Comparison of ENCODE assay signal across 1 cellular context in the genomic region with DNA sequence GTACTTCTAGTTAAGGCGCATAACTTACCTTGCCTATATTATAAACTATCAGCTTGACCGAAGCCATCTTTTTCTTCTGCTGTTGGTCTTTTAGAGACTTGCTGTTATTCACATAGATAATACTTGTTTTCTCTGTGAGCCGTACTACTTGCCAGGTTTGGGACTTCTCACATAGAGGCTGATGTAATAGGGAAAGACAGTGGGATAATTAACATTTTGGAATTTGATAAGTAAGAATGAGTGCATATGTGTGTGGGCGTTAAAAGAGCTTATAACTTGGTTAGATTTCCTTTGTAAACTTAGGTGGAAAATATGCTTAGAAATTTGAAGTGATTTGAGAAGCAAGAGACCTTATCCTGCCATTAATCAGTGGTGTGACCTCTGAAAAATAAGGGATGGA.
TF ChIP-seq lines count a peak whose summit lies in the region.

No MANE protein-coding gene starts in this region.

TF ChIP-seq in WTC11, 78 proteins besides CTCF, POLR2A, EP300 and RAD21 (continued from another document):
- TF ChIP-seq, protein P1, sequence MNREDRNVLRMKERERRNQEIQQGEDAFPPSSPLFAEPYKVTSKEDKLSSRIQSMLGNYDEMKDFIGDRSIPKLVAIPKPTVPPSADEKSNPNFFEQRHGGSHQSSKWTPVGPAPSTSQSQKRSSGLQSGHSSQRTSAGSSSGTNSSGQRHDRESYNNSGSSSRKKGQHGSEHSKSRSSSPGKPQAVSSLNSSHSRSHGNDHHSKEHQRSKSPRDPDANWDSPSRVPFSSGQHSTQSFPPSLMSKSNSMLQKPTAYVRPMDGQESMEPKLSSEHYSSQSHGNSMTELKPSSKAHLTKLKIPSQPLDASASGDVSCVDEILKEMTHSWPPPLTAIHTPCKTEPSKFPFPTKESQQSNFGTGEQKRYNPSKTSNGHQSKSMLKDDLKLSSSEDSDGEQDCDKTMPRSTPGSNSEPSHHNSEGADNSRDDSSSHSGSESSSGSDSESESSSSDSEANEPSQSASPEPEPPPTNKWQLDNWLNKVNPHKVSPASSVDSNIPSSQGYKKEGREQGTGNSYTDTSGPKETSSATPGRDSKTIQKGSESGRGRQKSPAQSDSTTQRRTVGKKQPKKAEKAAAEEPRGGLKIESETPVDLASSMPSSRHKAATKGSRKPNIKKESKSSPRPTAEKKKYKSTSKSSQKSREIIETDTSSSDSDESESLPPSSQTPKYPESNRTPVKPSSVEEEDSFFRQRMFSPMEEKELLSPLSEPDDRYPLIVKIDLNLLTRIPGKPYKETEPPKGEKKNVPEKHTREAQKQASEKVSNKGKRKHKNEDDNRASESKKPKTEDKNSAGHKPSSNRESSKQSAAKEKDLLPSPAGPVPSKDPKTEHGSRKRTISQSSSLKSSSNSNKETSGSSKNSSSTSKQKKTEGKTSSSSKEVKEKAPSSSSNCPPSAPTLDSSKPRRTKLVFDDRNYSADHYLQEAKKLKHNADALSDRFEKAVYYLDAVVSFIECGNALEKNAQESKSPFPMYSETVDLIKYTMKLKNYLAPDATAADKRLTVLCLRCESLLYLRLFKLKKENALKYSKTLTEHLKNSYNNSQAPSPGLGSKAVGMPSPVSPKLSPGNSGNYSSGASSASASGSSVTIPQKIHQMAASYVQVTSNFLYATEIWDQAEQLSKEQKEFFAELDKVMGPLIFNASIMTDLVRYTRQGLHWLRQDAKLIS (CRISPR knock-in tag; IDR thresholded peaks at IDR 0.05; ENCODE audit: borderline replicate concordance), result no peak
- TF ChIP-seq FOXP4 (CRISPR knock-in tag; IDR thresholded peaks at IDR 0.05) (no peak), ZNF671 (CRISPR knock-in tag; IDR thresholded peaks at IDR 0.05) (no peak), ZNF416 (CRISPR knock-in tag; IDR thresholded peaks at IDR 0.05) (no peak), ZNF423 (CRISPR knock-in tag; IDR thresholded peaks at IDR 0.05) (no peak), SOX15 (CRISPR knock-in tag; IDR thresholded peaks at IDR 0.05) (no peak), ZBTB21 (CRISPR knock-in tag; IDR thresholded peaks at IDR 0.05; ENCODE audit: borderline replicate concordance) (no peak), OVOL2 (CRISPR knock-in tag; IDR thresholded peaks at IDR 0.05; ENCODE audit: borderline replicate concordance) (no peak)
- TF ChIP-seq, protein P2, sequence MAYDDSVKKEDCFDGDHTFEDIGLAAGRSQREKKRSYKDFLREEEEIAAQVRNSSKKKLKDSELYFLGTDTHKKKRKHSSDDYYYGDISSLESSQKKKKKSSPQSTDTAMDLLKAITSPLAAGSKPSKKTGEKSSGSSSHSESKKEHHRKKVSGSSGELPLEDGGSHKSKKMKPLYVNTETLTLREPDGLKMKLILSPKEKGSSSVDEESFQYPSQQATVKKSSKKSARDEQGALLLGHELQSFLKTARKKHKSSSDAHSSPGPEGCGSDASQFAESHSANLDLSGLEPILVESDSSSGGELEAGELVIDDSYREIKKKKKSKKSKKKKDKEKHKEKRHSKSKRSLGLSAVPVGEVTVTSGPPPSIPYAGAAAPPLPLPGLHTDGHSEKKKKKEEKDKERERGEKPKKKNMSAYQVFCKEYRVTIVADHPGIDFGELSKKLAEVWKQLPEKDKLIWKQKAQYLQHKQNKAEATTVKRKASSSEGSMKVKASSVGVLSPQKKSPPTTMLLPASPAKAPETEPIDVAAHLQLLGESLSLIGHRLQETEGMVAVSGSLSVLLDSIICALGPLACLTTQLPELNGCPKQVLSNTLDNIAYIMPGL (CRISPR knock-in tag; IDR thresholded peaks at IDR 0.05), result no peak
- TF ChIP-seq, protein P3, sequence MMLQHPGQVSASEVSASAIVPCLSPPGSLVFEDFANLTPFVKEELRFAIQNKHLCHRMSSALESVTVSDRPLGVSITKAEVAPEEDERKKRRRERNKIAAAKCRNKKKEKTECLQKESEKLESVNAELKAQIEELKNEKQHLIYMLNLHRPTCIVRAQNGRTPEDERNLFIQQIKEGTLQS (CRISPR knock-in tag; conservative IDR thresholded peaks at IDR 0.05), result no peak
- TF ChIP-seq, protein P4, sequence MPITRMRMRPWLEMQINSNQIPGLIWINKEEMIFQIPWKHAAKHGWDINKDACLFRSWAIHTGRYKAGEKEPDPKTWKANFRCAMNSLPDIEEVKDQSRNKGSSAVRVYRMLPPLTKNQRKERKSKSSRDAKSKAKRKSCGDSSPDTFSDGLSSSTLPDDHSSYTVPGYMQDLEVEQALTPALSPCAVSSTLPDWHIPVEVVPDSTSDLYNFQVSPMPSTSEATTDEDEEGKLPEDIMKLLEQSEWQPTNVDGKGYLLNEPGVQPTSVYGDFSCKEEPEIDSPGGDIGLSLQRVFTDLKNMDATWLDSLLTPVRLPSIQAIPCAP (CRISPR knock-in tag; IDR thresholded peaks at IDR 0.05), result no peak
- TF ChIP-seq, protein P5, sequence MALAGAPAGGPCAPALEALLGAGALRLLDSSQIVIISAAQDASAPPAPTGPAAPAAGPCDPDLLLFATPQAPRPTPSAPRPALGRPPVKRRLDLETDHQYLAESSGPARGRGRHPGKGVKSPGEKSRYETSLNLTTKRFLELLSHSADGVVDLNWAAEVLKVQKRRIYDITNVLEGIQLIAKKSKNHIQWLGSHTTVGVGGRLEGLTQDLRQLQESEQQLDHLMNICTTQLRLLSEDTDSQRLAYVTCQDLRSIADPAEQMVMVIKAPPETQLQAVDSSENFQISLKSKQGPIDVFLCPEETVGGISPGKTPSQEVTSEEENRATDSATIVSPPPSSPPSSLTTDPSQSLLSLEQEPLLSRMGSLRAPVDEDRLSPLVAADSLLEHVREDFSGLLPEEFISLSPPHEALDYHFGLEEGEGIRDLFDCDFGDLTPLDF (CRISPR knock-in tag; IDR thresholded peaks at IDR 0.05), result no peak
